30 cellular contexts compared by ENCODE assay signal in genomic region chr5:122169350-122170103, GRCh38. TPM values are rescaled to one million over a fixed set of nuclear protein-coding genes. Genes with fewer than 3 reads are reported as not detected.
"Had no signal": no experiment of that assay in that cellular context is flagged by ENCODE, and none has a peak within 500 bp of the region (broad histone marks: within the 10 kb centered on the region; RNA-seq: fewer than 3 reads in every experiment).

No MANE protein-coding gene starts in this region.

- H3K4me1 ChIP-seq: heart right ventricle, lower lobe of right lung, pancreas, uterus had no signal

- H3K9me3 ChIP-seq: gastroesophageal sphincter, heart right ventricle, lower lobe of right lung, neutrophil, pancreas, right lobe of liver, testis, tibial artery, uterus had no signal

- H3K27ac ChIP-seq: dorsolateral prefrontal cortex, epithelial cell of prostate, foreskin keratinocyte, gastroesophageal sphincter, heart right ventricle, lower lobe of right lung, neutrophil, pancreas, right lobe of liver, testis, tibial artery, uterus had no signal

- H3K36me3 ChIP-seq: gastroesophageal sphincter, heart right ventricle, lower lobe of right lung, neutrophil, pancreas, right lobe of liver, tibial artery, uterus had no signal

- DNase-seq: dorsolateral prefrontal cortex; effector CD4-positive, alpha-beta T cell; foreskin keratinocyte; glutamatergic neuron; heart right ventricle; hypothalamus; immature natural killer cell; islet precursor cell; kidney glomerular epithelial cell; left ventricle myocardium superior; lower lobe of right lung; natural killer cell; pancreas; right lobe of liver; stimulated activated CD4-positive, alpha-beta T cell treated with anti-CD3 and anti-CD28 coated beads, Interleukin-12 subunit alpha, Interleukin-12 subunit beta, amount 100 ng/mL, for 4 hours; stimulated activated CD4-positive, alpha-beta T cell treated with anti-CD3 and anti-CD28 coated beads, Interleukin-1b, Interleukin-23, amount 100 ng/mL, for 48 hours; stimulated activated CD4-positive, alpha-beta T cell treated with anti-CD3 and anti-CD28 coated beads, Interleukin-4, amount 100 ng/mL, for 1 hour; stimulated activated naive CD8-positive, alpha-beta T cell treated with anti-CD3 and anti-CD28 coated beads, Interleukin-15, Interleukin-2, amounts not matched to agents 100 U/mL and 50 U/mL, for 24 hours; substantia nigra; testis; tibial artery; uterus had no signal

- H3K4me2 ChIP-seq: smooth muscle cell had no signal

- ATAC-seq: esophagus mucosa; foreskin keratinocyte; gastroesophageal sphincter; heart right ventricle; left ventricle myocardium superior; lower lobe of right lung; natural killer cell; pancreas; right lobe of liver; stimulated activated effector memory CD8-positive, alpha-beta T cell treated with anti-CD3 and anti-CD28 coated beads, Interleukin-12 subunit alpha, Interleukin-12 subunit beta, amount 100 ng/mL, for 72 hours; stimulated activated naive CD8-positive, alpha-beta T cell treated with anti-CD3 and anti-CD28 coated beads, Interleukin-15, Interleukin-2, amounts not matched to agents 100 U/mL and 50 U/mL, for 24 hours had no signal

- H3K27me3 ChIP-seq: dorsolateral prefrontal cortex, foreskin keratinocyte, gastroesophageal sphincter, heart right ventricle, neutrophil, pancreas, right lobe of liver, testis, tibial artery, uterus had no signal

- FAIRE-seq: colon, pancreas had no signal

- H3K4me3 ChIP-seq: dorsolateral prefrontal cortex, gastroesophageal sphincter, heart right ventricle, lower lobe of right lung, pancreas, right lobe of liver, smooth muscle cell, testis, tibial artery, uterus had no signal

RNA-seq across cellular contexts. Expression of gene ZNF474, which starts 40.2 kb away (rescaled TPM):
- total RNA-seq: esophagus mucosa, foreskin keratinocyte, left ventricle myocardium superior had no signal
- polyA plus RNA-seq: foreskin keratinocyte, immature natural killer cell, neural cell had no signal
